ENCODE assay signal across 20 cellular contexts in genomic region chr20:16388731-16389130, GRCh38.
DNase-seq lines count a peak whose midpoint lies in the region; ATAC-seq and TF ChIP-seq lines count a peak whose summit lies in the region.
"Had no signal": no experiment of that assay in that cellular context is flagged by ENCODE, and none has a peak within 500 bp of the region (broad histone marks: within the 10 kb centered on the region; RNA-seq: fewer than 3 reads in every experiment).

No MANE protein-coding gene starts in this region.

- H3K27me3 Mint-ChIP-seq in CD4-positive, alpha-beta T cell, result no peaks in the 10 kb centered on the region
- H3K27me3 Mint-ChIP-seq: CD8-positive, alpha-beta memory T cell had no signal

- no peak overlapping the region for H3K9ac ChIP-seq in OCI-LY3 (ENCODE audit: low read length)
- H3K9ac ChIP-seq: BLaER1 treated with 17β-estradiol and CSF1 and Interleukin-3, amounts not matched to agents 10 nM and 100 nM; KMS-11; SK-N-SH had no signal

- peak overlapping the region; percentile 31 for H3K4me2 ChIP-seq in OCI-LY3 (ENCODE audit: low read length)
- H3K4me2 ChIP-seq: BLaER1 treated with 17β-estradiol and CSF1 and Interleukin-3, amounts not matched to agents 10 nM and 100 nM; KMS-11; SK-N-SH had no signal

- peaks cover 58% of the 10 kb centered on the region for H3K4me1 ChIP-seq in OCI-LY3 (ENCODE audit: low read length)

- no peaks in the 10 kb centered on the region for H3K27me3 ChIP-seq in OCI-LY3 (ENCODE audit: low read depth, low read length)
- no peaks in the 10 kb centered on the region for H3K27me3 ChIP-seq in CD4-positive, alpha-beta T cell (ENCODE audit: control insufficient read depth, insufficient read depth, low read length)
- H3K27me3 ChIP-seq: BLaER1 treated with 17β-estradiol and CSF1 and Interleukin-3, amounts not matched to agents 10 nM and 100 nM had no signal

- no peaks in the 10 kb centered on the region for H3K9me3 Mint-ChIP-seq in CD4-positive, alpha-beta T cell

- no peaks in the 10 kb centered on the region for H3K4me1 Mint-ChIP-seq in CD4-positive, alpha-beta T cell (ENCODE audit: low read depth)
- H3K4me1 Mint-ChIP-seq: CD8-positive, alpha-beta memory T cell had no signal

- H2AFZ ChIP-seq in OCI-LY3 (ENCODE audit: low read depth, low read length), result no peak overlapping the region

- TF ChIP-seq CTCF in OCI-LY3 (IDR thresholded peaks at IDR 0.05; ENCODE audit: low read depth, low read length), result no peak
- TF ChIP-seq CTCF in CD4-positive, alpha-beta T cell (IDR thresholded peaks at IDR 0.05), result no peak

- intact Hi-C loops in CD4-positive, alpha-beta T cell (cut with DNase I, micrococcal nuclease), result no loop called here

- CTCF ChIA-PET in CD4-positive, alpha-beta T cell (lab: Charles Lee), result no interaction called here

- H3K4me3 ChIP-seq in OCI-LY3 (ENCODE audit: low read length), result no peak overlapping the region
- H3K4me3 ChIP-seq: BLaER1 treated with 17β-estradiol and CSF1 and Interleukin-3, amounts not matched to agents 10 nM and 100 nM had no signal

- DNase-seq in HuH-7.5 (ENCODE audit: low spot score), result no peak
- no peak for DNase-seq in NCI-H82 (lab: John Stamatoyannopoulos, UW)
- no peak for DNase-seq in CD4-positive, alpha-beta T cell
- DNase-seq: CD8-positive, alpha-beta memory T cell; NCI-H1417; NCI-H187; NCI-H2107; NCI-H2227 treated with DMSO at 0.1 percent for 48 hours; NCI-H510A treated with DMSO at 0.1 percent for 48 hours; NCI-H774; RPMI8226; SHP77 treated with DMSO at 0.1 percent for 48 hours; SK-N-SH; T1000 had no signal

- POLR2A ChIA-PET in CD4-positive, alpha-beta T cell (lab: Charles Lee), result no interaction called here

- no peak overlapping the region for H3K4me3 Mint-ChIP-seq in CD4-positive, alpha-beta T cell
- H3K4me3 Mint-ChIP-seq: CD8-positive, alpha-beta memory T cell had no signal

- H3K36me3 ChIP-seq in OCI-LY3 (replicated peaks; ENCODE audit: low read depth, low read length), result peaks cover 13% of the 10 kb centered on the region

- H4K20me1 ChIP-seq in OCI-LY3 (ENCODE audit: insufficient read depth, low read length), result no peaks in the 10 kb centered on the region
- H4K20me1 ChIP-seq: BLaER1 treated with 17β-estradiol and CSF1 and Interleukin-3, amounts not matched to agents 10 nM and 100 nM had no signal

- no peaks in the 10 kb centered on the region for H3K79me2 ChIP-seq in OCI-LY3 (ENCODE audit: low read length)

- H3K27ac ChIP-seq in OCI-LY3 (ENCODE audit: low read length), result no peak overlapping the region
- H3K27ac ChIP-seq in CD4-positive, alpha-beta T cell (ENCODE audit: low read depth, low read length), result no peak overlapping the region
- H3K27ac ChIP-seq: BLaER1 treated with 17β-estradiol and CSF1 and Interleukin-3, amounts not matched to agents 10 nM and 100 nM; KMS-11 had no signal

- H3K27ac Mint-ChIP-seq in CD4-positive, alpha-beta T cell, result no peak overlapping the region
- H3K27ac Mint-ChIP-seq: CD8-positive, alpha-beta memory T cell had no signal

- peaks cover 49% of the 10 kb centered on the region for H3K36me3 Mint-ChIP-seq in CD4-positive, alpha-beta T cell (ENCODE audit: low read depth)

- ATAC-seq in GM19043 (IDR thresholded peaks at IDR 0.05; ENCODE audit: low read depth, unreplicated experiment), result peak; percentile 46
- ATAC-seq in HG02678 (IDR thresholded peaks at IDR 0.05; ENCODE audit: unreplicated experiment), result peak; percentile 52
- ATAC-seq in GM21825 (IDR thresholded peaks at IDR 0.05; ENCODE audit: unreplicated experiment), result no peak
- ATAC-seq in CD4-positive, alpha-beta T cell (ENCODE audit: poor library complexity), result no peak

- no peaks in the 10 kb centered on the region for H3K9me3 ChIP-seq in OCI-LY3 (ENCODE audit: insufficient read depth, low read length)
- H3K9me3 ChIP-seq in CD4-positive, alpha-beta T cell (ENCODE audit: control insufficient read depth, low read length), result no peaks in the 10 kb centered on the region
- H3K9me3 ChIP-seq: SK-N-SH had no signal

Comparison
In these comparisons a context has a peak if more than half of its experiments do, and no peak if none do; other contexts are left out.
1. ATAC-seq: peak in GM19043 (single experiment) and HG02678 (single experiment); none in GM21825 (single experiment) and CD4-positive, alpha-beta T cell (single experiment).